In genomic region chr3:71039332-71039731, GRCh38 we compare ENCODE assay signal across 18 cellular contexts.
DNase-seq lines count a peak whose midpoint lies in the region; ATAC-seq and TF ChIP-seq lines count a peak whose summit lies in the region.
"Had no signal": no experiment of that assay in that cellular context is flagged by ENCODE, and none has a peak within 500 bp of the region (broad histone marks: within the 10 kb centered on the region; RNA-seq: fewer than 3 reads in every experiment).

No MANE protein-coding gene starts in this region.

- peaks cover 53% of the 10 kb centered on the region for H3K36me3 Mint-ChIP-seq in activated naive CD4-positive, alpha-beta T cell treated with anti-CD3 and anti-CD28 coated beads for 36 hours (ENCODE audit: low read depth)
- H3K36me3 Mint-ChIP-seq in T-helper 17 cell (ENCODE audit: low read depth) (peaks cover 12% of the 10 kb centered on the region), chondrocyte (ENCODE audit: low read depth) (peaks cover 39% of the 10 kb centered on the region), H9 (ENCODE audit: insufficient read depth in 1 of 3, low read depth in 3 of 3) (peaks cover 6 to 38% (median 18%) of the 10 kb centered on the region in 3 experiments; a peak in 6 of 7 replicates)
- H3K36me3 Mint-ChIP-seq in stimulated activated naive B cell treated with anti-CD40 and anti-IgM and Interleukin-4, amounts not matched to agents 10 μg/mL and 1 μg/mL and 100 μg/mL, for 72 hours, result peaks cover 46 to 65% of the 10 kb centered on the region in 2 donors

- H3K27ac Mint-ChIP-seq in activated naive CD4-positive, alpha-beta T cell treated with anti-CD3 and anti-CD28 coated beads for 36 hours, result peak overlapping the region; percentile 61
- peak overlapping the region; percentile 89 for H3K27ac Mint-ChIP-seq in T-helper 17 cell
- peak overlapping the region; percentile 73 for H3K27ac Mint-ChIP-seq in chondrocyte (ENCODE audit: unreplicated experiment)
- peak overlapping the region; percentile 20 for H3K27ac Mint-ChIP-seq in stimulated activated naive B cell treated with anti-CD40 and anti-IgM and Interleukin-4, amounts not matched to agents 10 μg/mL and 1 μg/mL and 100 μg/mL, for 72 hours
- H3K27ac Mint-ChIP-seq in H9, result no peak overlapping the region

- no peaks in the 10 kb centered on the region for H3K4me1 ChIP-seq in H9 (ENCODE audit: insufficient read depth, low read length)
- H3K4me1 ChIP-seq: Caco-2 had no signal

- ATAC-seq in T-helper 17 cell, result peak; percentile 88
- no peak for ATAC-seq in stimulated activated naive B cell treated with anti-CD40 and anti-IgM and Interleukin-4, amounts not matched to agents 10 μg/mL and 1 μg/mL and 100 μg/mL, for 72 hours (replicated peaks)
- ATAC-seq in GM21381 (IDR thresholded peaks at IDR 0.05; ENCODE audit: unreplicated experiment), result no peak
- ATAC-seq: esophagus mucosa, Right ventricle myocardium inferior had no signal

- no peak overlapping the region for H3K4ac ChIP-seq in H9 (ENCODE audit: low read depth, low read length)

- no peak overlapping the region for H2BK12ac ChIP-seq in H9 (ENCODE audit: insufficient read length, low read depth, low read length)

- H3T11ph ChIP-seq in H9 (ENCODE audit: low read length), result no peak overlapping the region

- H3K79me1 ChIP-seq in H9 (ENCODE audit: insufficient read depth, low read depth, low read length, poor library complexity, severe bottlenecking), result no peaks in the 10 kb centered on the region

- H4K8ac ChIP-seq in H9 (replicated peaks; ENCODE audit: insufficient read length, low read depth, low read length), result no peak overlapping the region

- H2AFZ ChIP-seq in H9 (ENCODE audit: low read length), result no peak overlapping the region

- H2BK20ac ChIP-seq in H9 (ENCODE audit: low read depth, low read length, poor library complexity, severe bottlenecking), result no peak overlapping the region

- peak overlapping the region; percentile 45 for H3K4me3 Mint-ChIP-seq in activated naive CD4-positive, alpha-beta T cell treated with anti-CD3 and anti-CD28 coated beads for 36 hours
- H3K4me3 Mint-ChIP-seq in T-helper 17 cell (peak overlapping the region; percentile 41), chondrocyte (ENCODE audit: unreplicated experiment) (no peak overlapping the region), H9 (no peak overlapping the region)
- no peak overlapping the region for H3K4me3 Mint-ChIP-seq in stimulated activated naive B cell treated with anti-CD40 and anti-IgM and Interleukin-4, amounts not matched to agents 10 μg/mL and 1 μg/mL and 100 μg/mL, for 72 hours

- H3K27me3 Mint-ChIP-seq in activated naive CD4-positive, alpha-beta T cell treated with anti-CD3 and anti-CD28 coated beads for 36 hours (ENCODE audit: low read depth), result no peaks in the 10 kb centered on the region
- H3K27me3 Mint-ChIP-seq in T-helper 17 cell, result no peaks in the 10 kb centered on the region
- no peaks in the 10 kb centered on the region for H3K27me3 Mint-ChIP-seq in chondrocyte (ENCODE audit: low read depth)
- no peaks in the 10 kb centered on the region for H3K27me3 Mint-ChIP-seq in stimulated activated naive B cell treated with anti-CD40 and anti-IgM and Interleukin-4, amounts not matched to agents 10 μg/mL and 1 μg/mL and 100 μg/mL, for 72 hours
- H3K27me3 Mint-ChIP-seq in H9 (ENCODE audit: low read depth), result no peaks in the 10 kb centered on the region

- H3K4me2 ChIP-seq in H9 (ENCODE audit: insufficient read depth, insufficient read length, low read length), result no peak overlapping the region

- no peak overlapping the region for H3K23ac ChIP-seq in H9 (ENCODE audit: insufficient read length, low read depth, low read length)

- no peak overlapping the region for H2AK5ac ChIP-seq in H9 (ENCODE audit: insufficient read length, low read length)

- H2BK5ac ChIP-seq in H9 (ENCODE audit: insufficient read length, low read length), result no peak overlapping the region

- H3K23me2 ChIP-seq in H9 (ENCODE audit: insufficient read length, low read depth, low read length, poor library complexity, severe bottlenecking), result no peaks in the 10 kb centered on the region

- H3K56ac ChIP-seq in H9 (ENCODE audit: insufficient read length, low read depth, low read length), result no peak overlapping the region

- no peak overlapping the region for H2BK120ac ChIP-seq in H9 (ENCODE audit: low read depth, low read length, poor library complexity, severe bottlenecking)

- no peak overlapping the region for H3K27ac ChIP-seq in H9 (ENCODE audit: insufficient read length, low read depth, low read length)
- H3K27ac ChIP-seq: brain microvascular endothelial cell, suprapubic skin had no signal

- H3K9me3 ChIP-seq in T-helper 17 cell (ENCODE audit: control insufficient read depth, low read length, poor library complexity, severe bottlenecking), result no peaks in the 10 kb centered on the region
- H3K9me3 ChIP-seq in H9 (ENCODE audit: control insufficient read depth, low read depth, low read length), result no peaks in the 10 kb centered on the region
- H3K9me3 ChIP-seq: Caco-2, suprapubic skin had no signal

- CTCF ChIA-PET in activated naive CD4-positive, alpha-beta T cell treated with anti-CD3 and anti-CD28 coated beads for 36 hours (lab: Charles Lee), result no interaction called here

- TF ChIP-seq CTCF in chondrocyte (IDR thresholded peaks at IDR 0.05) (no peak), H9 (conservative IDR thresholded peaks at IDR 0.05) (no peak)

- no peaks in the 10 kb centered on the region for H3K79me2 ChIP-seq in H9 (ENCODE audit: insufficient read depth, low read length)

- no CpG with 5 or more reads among the region's 6 CpGs for WGBS in H9 (ENCODE audit: extremely low coverage, insufficient read length, low lambda C conversion rate)

- no peak overlapping the region for H4K5ac ChIP-seq in H9 (ENCODE audit: insufficient read length, low read depth, low read length)

- no peak overlapping the region for H3K18ac ChIP-seq in H9 (ENCODE audit: insufficient read length, low read depth, low read length)

- peak; percentile 48 for DNase-seq in activated naive CD4-positive, alpha-beta T cell treated with anti-CD3 and anti-CD28 coated beads for 36 hours
- no peak for DNase-seq in activated naive CD4-positive, alpha-beta T cell treated with Interleukin-2 at 50 U/mL for 16 hours
- DNase-seq in T-helper 17 cell, result no peak
- no peak for DNase-seq in chondrocyte (ENCODE audit: low spot score)
- no peak for DNase-seq in stimulated activated naive B cell treated with anti-CD40 and anti-IgM and Interleukin-4, amounts not matched to agents 10 μg/mL and 1 μg/mL and 100 μg/mL, for 72 hours
- DNase-seq in H9, result no peak
- no peak for DNase-seq in NCI-H748 treated with DMSO at 0.1 percent for 48 hours (lab: John Stamatoyannopoulos, UW)
- DNase-seq: activated gamma-delta T cell, brain microvascular endothelial cell, Caco-2, glutamatergic neuron, NCI-H1436 treated with DMSO at 0.1 percent for 48 hours, NCI-H226, retina had no signal

- H3K27me3 ChIP-seq in H9 (ENCODE audit: insufficient read depth, low read length), result no peaks in the 10 kb centered on the region
- H3K27me3 ChIP-seq: brain microvascular endothelial cell, suprapubic skin had no signal

- H4K91ac ChIP-seq in H9 (ENCODE audit: insufficient read length, low read depth, low read length), result no peak overlapping the region

- H2BK15ac ChIP-seq in H9 (ENCODE audit: low read depth, low read length), result no peak overlapping the region

- no peaks in the 10 kb centered on the region for H3K9me3 Mint-ChIP-seq in activated naive CD4-positive, alpha-beta T cell treated with anti-CD3 and anti-CD28 coated beads for 36 hours
- H3K9me3 Mint-ChIP-seq in chondrocyte (ENCODE audit: low read depth), result no peaks in the 10 kb centered on the region
- H3K9me3 Mint-ChIP-seq in stimulated activated naive B cell treated with anti-CD40 and anti-IgM and Interleukin-4, amounts not matched to agents 10 μg/mL and 1 μg/mL and 100 μg/mL, for 72 hours, result no peaks in the 10 kb centered on the region
- no peaks in the 10 kb centered on the region for H3K9me3 Mint-ChIP-seq in H9

- intact Hi-C loops in activated naive CD4-positive, alpha-beta T cell treated with anti-CD3 and anti-CD28 coated beads for 36 hours (cut with micrococcal nuclease), result loop anchor here (1.0 kb wide), 3 partner anchors 8 to 27 kb away; no protein-coding TSS in a partner anchor

- no peak overlapping the region for H3K9ac ChIP-seq in H9 (ENCODE audit: extremely low read depth, insufficient read length, low read length)

- no peaks in the 10 kb centered on the region for H4K20me1 ChIP-seq in H9 (ENCODE audit: control insufficient read depth, insufficient read depth, insufficient read length)

- H3K14ac ChIP-seq in H9 (ENCODE audit: insufficient read depth, low read length), result no peak overlapping the region

- peaks cover 83% of the 10 kb centered on the region for H3K4me1 Mint-ChIP-seq in activated naive CD4-positive, alpha-beta T cell treated with anti-CD3 and anti-CD28 coated beads for 36 hours (ENCODE audit: low read depth)
- peaks cover 55% of the 10 kb centered on the region for H3K4me1 Mint-ChIP-seq in T-helper 17 cell
- H3K4me1 Mint-ChIP-seq in chondrocyte (ENCODE audit: low read depth), result peaks cover 44% of the 10 kb centered on the region
- H3K4me1 Mint-ChIP-seq in stimulated activated naive B cell treated with anti-CD40 and anti-IgM and Interleukin-4, amounts not matched to agents 10 μg/mL and 1 μg/mL and 100 μg/mL, for 72 hours, result peaks cover 40 to 65% of the 10 kb centered on the region in 2 donors
- H3K4me1 Mint-ChIP-seq in H9, result peaks cover 3 to 6% of the 10 kb centered on the region in 2 experiments; a peak in 3 of 4 replicates

Comparison
In these comparisons a context has a peak if more than half of its experiments do, and no peak if none do; other contexts are left out.
1. H3K27ac Mint-ChIP-seq: peak in activated naive CD4-positive, alpha-beta T cell treated with anti-CD3 and anti-CD28 coated beads for 36 hours (single experiment), T-helper 17 cell (single experiment), chondrocyte (single experiment) and stimulated activated naive B cell treated with anti-CD40 and anti-IgM and Interleukin-4, amounts not matched to agents 10 μg/mL and 1 μg/mL and 100 μg/mL, for 72 hours (single experiment); none in H9 (0 of 3).
2. H3K4me3 Mint-ChIP-seq: peak in activated naive CD4-positive, alpha-beta T cell treated with anti-CD3 and anti-CD28 coated beads for 36 hours (single experiment) and T-helper 17 cell (single experiment); none in chondrocyte (single experiment), stimulated activated naive B cell treated with anti-CD40 and anti-IgM and Interleukin-4, amounts not matched to agents 10 μg/mL and 1 μg/mL and 100 μg/mL, for 72 hours (0 of 2) and H9 (0 of 2).